Comparison of ENCODE assay signal across 24 cellular contexts in genomic region chr10:81963606-81964005, GRCh38.
"Had no signal": no experiment of that assay in that cellular context is flagged by ENCODE, and none has a peak within 500 bp of the region (broad histone marks: within the 10 kb centered on the region; RNA-seq: fewer than 3 reads in every experiment).

No MANE protein-coding gene starts in this region.

- H3K4me3 Mint-ChIP-seq: activated CD4-positive, alpha-beta memory T cell treated with anti-CD3 and anti-CD28 coated beads for 36 hours; activated CD4-positive, alpha-beta T cell treated with anti-CD3 and anti-CD28 coated beads, Interleukin-2, amount 10 ng/mL, durations not matched to agents 24 days and 14 days; activated naive CD4-positive, alpha-beta T cell treated with anti-CD3 and anti-CD28 coated beads, Interleukin-2, amount 10 ng/mL, durations not matched to agents 7 days and 5 days; activated naive CD8-positive, alpha-beta T cell treated with anti-CD3 and anti-CD28 coated beads, Interleukin-2, amount 10 ng/mL, durations not matched to agents 7 days and 5 days; activated T-cell treated with anti-CD3 and anti-CD28 coated beads, Interleukin-2, amount 50 U/mL, for 24 hours; brain; dendritic cell treated with granulocyte-macrophage colony-stimulating factor and Interleukin-4, amounts not matched to agents 40 ng/mL and 50 ng/mL, for 4 days; endodermal cell; natural killer cell treated with Interleukin-12 subunit alpha and Interleukin-12 subunit beta and Interleukin-15 and Interleukin-18, amount 100 ng/mL, for 72 hours had no signal

- H3K27me3 ChIP-seq: esophagus muscularis mucosa, heart right ventricle, testis, transverse colon had no signal

- H3K9me3 Mint-ChIP-seq: activated CD4-positive, alpha-beta memory T cell treated with anti-CD3 and anti-CD28 coated beads for 36 hours; activated CD4-positive, alpha-beta T cell treated with anti-CD3 and anti-CD28 coated beads, Interleukin-2, amount 10 ng/mL, durations not matched to agents 24 days and 14 days; brain; dendritic cell treated with granulocyte-macrophage colony-stimulating factor and Interleukin-4, amounts not matched to agents 40 ng/mL and 50 ng/mL, for 4 days; endodermal cell had no signal

- H3K4me3 ChIP-seq: esophagus muscularis mucosa, heart right ventricle, testis, transverse colon had no signal

- H3K36me3 ChIP-seq: esophagus muscularis mucosa, heart right ventricle, transverse colon, WERI-Rb-1 had no signal

- H3K36me3 Mint-ChIP-seq: activated CD4-positive, alpha-beta memory T cell treated with anti-CD3 and anti-CD28 coated beads for 36 hours; activated naive CD4-positive, alpha-beta T cell treated with anti-CD3 and anti-CD28 coated beads, Interleukin-2, amount 10 ng/mL, durations not matched to agents 7 days and 5 days; activated naive CD8-positive, alpha-beta T cell treated with anti-CD3 and anti-CD28 coated beads, Interleukin-2, amount 10 ng/mL, durations not matched to agents 7 days and 5 days; natural killer cell treated with Interleukin-12 subunit alpha and Interleukin-12 subunit beta and Interleukin-15 and Interleukin-18, amount 100 ng/mL, for 72 hours had no signal

- H3K4me1 Mint-ChIP-seq: activated CD4-positive, alpha-beta T cell treated with anti-CD3 and anti-CD28 coated beads, Interleukin-2, amount 10 ng/mL, durations not matched to agents 24 days and 14 days; activated naive CD4-positive, alpha-beta T cell treated with anti-CD3 and anti-CD28 coated beads, Interleukin-2, amount 10 ng/mL, durations not matched to agents 7 days and 5 days; activated naive CD8-positive, alpha-beta T cell treated with anti-CD3 and anti-CD28 coated beads, Interleukin-2, amount 10 ng/mL, durations not matched to agents 7 days and 5 days; brain; endodermal cell had no signal

- H3K4me1 ChIP-seq: esophagus muscularis mucosa, heart right ventricle, testis, transverse colon had no signal

- ATAC-seq: heart right ventricle; left ventricle myocardium superior; natural killer cell treated with Interleukin-12 subunit alpha and Interleukin-12 subunit beta and Interleukin-15 and Interleukin-18, amount 100 ng/mL, for 72 hours; right cardiac atrium; stimulated activated naive CD8-positive, alpha-beta T cell treated with anti-CD3 and anti-CD28 coated beads, Interleukin-15, Interleukin-2, amounts not matched to agents 100 U/mL and 50 U/mL, for 24 hours had no signal

- H3K9me3 ChIP-seq: esophagus muscularis mucosa, testis, transverse colon had no signal

- H3K27me3 Mint-ChIP-seq: activated CD4-positive, alpha-beta memory T cell treated with anti-CD3 and anti-CD28 coated beads for 36 hours; activated CD4-positive, alpha-beta T cell treated with anti-CD3 and anti-CD28 coated beads, Interleukin-2, amount 10 ng/mL, durations not matched to agents 24 days and 14 days; activated naive CD4-positive, alpha-beta T cell treated with anti-CD3 and anti-CD28 coated beads, Interleukin-2, amount 10 ng/mL, durations not matched to agents 7 days and 5 days; activated naive CD8-positive, alpha-beta T cell treated with anti-CD3 and anti-CD28 coated beads, Interleukin-2, amount 10 ng/mL, durations not matched to agents 7 days and 5 days; activated T-cell treated with anti-CD3 and anti-CD28 coated beads, Interleukin-2, amount 50 U/mL, for 24 hours; dendritic cell treated with granulocyte-macrophage colony-stimulating factor and Interleukin-4, amounts not matched to agents 40 ng/mL and 50 ng/mL, for 4 days; natural killer cell treated with Interleukin-12 subunit alpha and Interleukin-12 subunit beta and Interleukin-15 and Interleukin-18, amount 100 ng/mL, for 72 hours had no signal

- H3K27ac Mint-ChIP-seq: activated CD4-positive, alpha-beta memory T cell treated with anti-CD3 and anti-CD28 coated beads for 36 hours; activated CD4-positive, alpha-beta T cell treated with anti-CD3 and anti-CD28 coated beads, Interleukin-2, amount 10 ng/mL, durations not matched to agents 24 days and 14 days; activated naive CD4-positive, alpha-beta T cell treated with anti-CD3 and anti-CD28 coated beads, Interleukin-2, amount 10 ng/mL, durations not matched to agents 7 days and 5 days; activated naive CD8-positive, alpha-beta T cell treated with anti-CD3 and anti-CD28 coated beads, Interleukin-2, amount 10 ng/mL, durations not matched to agents 7 days and 5 days; activated T-cell treated with anti-CD3 and anti-CD28 coated beads, Interleukin-2, amount 50 U/mL, for 24 hours; brain; dendritic cell treated with granulocyte-macrophage colony-stimulating factor and Interleukin-4, amounts not matched to agents 40 ng/mL and 50 ng/mL, for 4 days; endodermal cell; natural killer cell treated with Interleukin-12 subunit alpha and Interleukin-12 subunit beta and Interleukin-15 and Interleukin-18, amount 100 ng/mL, for 72 hours had no signal

- DNase-seq: activated CD4-positive, alpha-beta memory T cell treated with anti-CD3 and anti-CD28 coated beads for 36 hours; activated CD4-positive, alpha-beta T cell treated with anti-CD3 and anti-CD28 coated beads, Interleukin-2, amount 10 ng/mL, durations not matched to agents 24 days and 14 days; activated CD4-positive, CD25-positive, alpha-beta regulatory T cell treated with anti-CD3 and anti-CD28 coated beads, Interleukin-2, amount 50 U/mL, for 72 hours; activated CD8-positive, alpha-beta memory T cell treated with anti-CD3 and anti-CD28 coated beads, Interleukin-2, amount 50 U/mL, for 48 hours; activated gamma-delta T cell; activated naive CD4-positive, alpha-beta T cell treated with anti-CD3 and anti-CD28 coated beads, Interleukin-2, amount 10 ng/mL, durations not matched to agents 7 days and 5 days; activated naive CD8-positive, alpha-beta T cell treated with anti-CD3 and anti-CD28 coated beads, Interleukin-2, amount 10 ng/mL, durations not matched to agents 7 days and 5 days; activated T-cell treated with anti-CD3 and anti-CD28 coated beads, Interleukin-2, amount 50 U/mL, for 24 hours; endodermal cell; foreskin melanocyte; heart right ventricle; left ventricle myocardium superior; posterior cingulate gyrus; right cardiac atrium; stimulated activated CD4-positive, alpha-beta T cell treated with anti-CD3 and anti-CD28 coated beads, Interleukin-2, amount 100 ng/mL, for 48 hours; stimulated activated naive CD8-positive, alpha-beta T cell treated with anti-CD3 and anti-CD28 coated beads, Interleukin-15, Interleukin-2, amounts not matched to agents 100 U/mL and 50 U/mL, for 24 hours; testis; transverse colon; WERI-Rb-1 had no signal

- FAIRE-seq: TTC549 had no signal

- H3K27ac ChIP-seq: esophagus muscularis mucosa, heart right ventricle, testis, transverse colon, WERI-Rb-1 had no signal
